In genomic region chr4:1043658-1044468, GRCh38 we compare ENCODE assay signal across 8 cellular contexts. TPM values are rescaled to one million over a fixed set of nuclear protein-coding genes. Genes with fewer than 3 reads are reported as not detected.
DNase-seq lines count a peak whose midpoint lies in the region; ATAC-seq, FAIRE-seq and TF ChIP-seq lines count a peak whose summit lies in the region.

No MANE protein-coding gene starts in this region.

- H3K27ac ChIP-seq in mesenchymal stem cell (ENCODE audit: low read length, poor library complexity, severe bottlenecking) (peak overlapping the region; percentile 99), stomach (peak overlapping the region in 4 of 5 donors; percentile 50 to 66 (median 60))

- peak overlapping the region; percentile 86 for H3K9ac ChIP-seq in mesenchymal stem cell (ENCODE audit: low read length)

- H3K14ac ChIP-seq in mesenchymal stem cell (ENCODE audit: low read length in 2 of 2): peak overlapping the region in 1 of 2 experiments; percentile 97

- H3K9me3 ChIP-seq in mesenchymal stem cell (ENCODE audit: control insufficient read depth, low read length) (no peaks in the 10 kb centered on the region), stomach (no peaks in the 10 kb centered on the region)

- ATAC-seq in GM18505 (IDR thresholded peaks at IDR 0.05; ENCODE audit: unreplicated experiment): no peak
- no peak for ATAC-seq in GM18870 (IDR thresholded peaks at IDR 0.05; ENCODE audit: unreplicated experiment)

- TF ChIP-seq EP300 in stomach (IDR thresholded peaks at IDR 0.05): no peak

- peak overlapping the region; percentile 100 for H4K8ac ChIP-seq in mesenchymal stem cell (ENCODE audit: low read length)

- no peak for FAIRE-seq in GM12892 (lab: Jason Lieb, UNC)

- no peak for TF ChIP-seq CTCF in stomach (IDR thresholded peaks at IDR 0.05)

- H3K36me3 ChIP-seq in mesenchymal stem cell (ENCODE audit: control insufficient read depth in 1 of 2, insufficient read depth in 2 of 2, low read depth in 1 of 2, low read length in 2 of 2) (peaks cover 0 to 3% of the 10 kb centered on the region in 2 experiments), stomach (no peaks in the 10 kb centered on the region)

- WGBS in mesenchymal stem cell: 15% methylated on average over 30 of the region's 35 CpGs
- WGBS in stomach, 5 donors: 29 to 37% (median 30%) methylated on average over 25 to 35 of the region's 35 CpGs

- H3K4me2 ChIP-seq in mesenchymal stem cell (ENCODE audit: low read length, poor library complexity, severe bottlenecking): peak overlapping the region; percentile 30

- H2AK5ac ChIP-seq in mesenchymal stem cell (ENCODE audit: low read length, severe bottlenecking): peak overlapping the region; percentile 99

- H3K79me1 ChIP-seq in mesenchymal stem cell (replicated peaks; ENCODE audit: low read length, poor library complexity, severe bottlenecking): no peaks in the 10 kb centered on the region

- H3K18ac ChIP-seq in mesenchymal stem cell (ENCODE audit: low read depth in 1 of 2, low read length in 2 of 2): peak overlapping the region; percentile 99

- peak overlapping the region; percentile 100 for H4K91ac ChIP-seq in mesenchymal stem cell (ENCODE audit: low read length)

- H3K4me1 ChIP-seq in mesenchymal stem cell (ENCODE audit: control insufficient read depth, insufficient read depth, low read depth, low read length): peaks cover 73% of the 10 kb centered on the region
- peaks cover 54 to 88% (median 77%) of the 10 kb centered on the region in 4 donors for H3K4me1 ChIP-seq in stomach

- H2BK120ac ChIP-seq in mesenchymal stem cell (ENCODE audit: low read depth, low read length): peak overlapping the region; percentile 99

- peak overlapping the region; percentile 99 for H2BK12ac ChIP-seq in mesenchymal stem cell (ENCODE audit: low read length in 2 of 2)

- no peaks in the 10 kb centered on the region for H3K27me3 ChIP-seq in mesenchymal stem cell (ENCODE audit: control insufficient read depth in 1 of 2, insufficient read depth in 1 of 2, low read length in 2 of 2)
- peaks cover 0 to 47% (median 23%) of the 10 kb centered on the region in 3 donors for H3K27me3 ChIP-seq in stomach

- no peak overlapping the region for H2AFZ ChIP-seq in mesenchymal stem cell (ENCODE audit: low read depth, low read length)

- H2BK5ac ChIP-seq in mesenchymal stem cell (ENCODE audit: low read depth, low read length, poor library complexity, severe bottlenecking): peak overlapping the region; percentile 100

- TF ChIP-seq POLR2A in GM12892 (IDR thresholded peaks at IDR 0.05; ENCODE audit: low read depth, low read length) (no peak), stomach (IDR thresholded peaks at IDR 0.05) (no peak), GM18505 (IDR thresholded peaks at IDR 0.05; ENCODE audit: borderline replicate concordance, extremely low read depth, insufficient read depth, insufficient read length) (no peak)

- intact Hi-C loops in stomach (cut with DNase I; ENCODE audit: low total_unique reads): no loop called here

- DNase-seq in GM12892 (ENCODE audit: insufficient read length) (peak; percentile 21), ecto neural progenitor cell (ENCODE audit: low spot score) (peak; percentile 72), mesenchymal stem cell (peak; percentile 99), stomach (peak; percentile 77), NCI-H187 (lab: John Stamatoyannopoulos, UW) (no peak)

- peak overlapping the region in 1 of 2 experiments; percentile 91 for H3K23ac ChIP-seq in mesenchymal stem cell (ENCODE audit: low read length in 2 of 2)

- peak overlapping the region; percentile 93 for H2BK15ac ChIP-seq in mesenchymal stem cell (ENCODE audit: low read depth, poor library complexity, severe bottlenecking)

- peak overlapping the region in 1 of 2 experiments; percentile 48 for H3K4me3 ChIP-seq in mesenchymal stem cell (ENCODE audit: insufficient read depth in 1 of 2, low read depth in 1 of 2, low read length in 2 of 2)
- H3K4me3 ChIP-seq in stomach: peak overlapping the region in 1 of 4 donors; percentile 16

- peak overlapping the region; percentile 88 to 97 for H3K4ac ChIP-seq in mesenchymal stem cell (ENCODE audit: low read depth in 1 of 2, low read length in 2 of 2)

TF ChIP-seq in PFSK-1, 5 proteins besides CTCF, POLR2A, EP300 and RAD21:
- TF ChIP-seq SIN3A (IDR thresholded peaks at IDR 0.05; ENCODE audit: borderline replicate concordance, insufficient read depth, low read length) (peak; percentile 94; the same call in 1 of the 2 replicates), POLR2AphosphoS5 (IDR thresholded peaks at IDR 0.05; ENCODE audit: low read depth, low read length) (peak; percentile 39), REST (IDR thresholded peaks at IDR 0.05; ENCODE audit: insufficient read depth in 1 of 2, low read depth in 2 of 2, low read length in 2 of 2) (no peak; a peak in 1 of 4 replicates)

RNA-seq across cellular contexts. Expression of gene FGFRL1, which starts 32.4 kb away (rescaled TPM):
- polyA plus RNA-seq in GM12892 (2012; ENCODE audit: missing spikeins): 0.89 TPM
- polyA plus RNA-seq in PFSK-1 (2012; ENCODE audit: insufficient read length, low read depth): 32.4 TPM
- polyA plus RNA-seq in mesenchymal stem cell (2013, experiment 1 of 2): 23.4 TPM
- polyA plus RNA-seq in mesenchymal stem cell (2013, experiment 2 of 2): 23.1 TPM
- 10 to 100 TPM in 3 of 5 donors, 1 to 10 TPM in 2; 3.5 to 42.7 (median 19.6) TPM for total RNA-seq in stomach
- 10 to 100 TPM in 1 of 3 donors, 1 to 10 TPM in 2; 5.8 to 10.3 (median 9.2) TPM for polyA plus RNA-seq in stomach

RNA-seq across cellular contexts. Expression of gene SLC26A1, which starts 50.7 kb away (rescaled TPM):
- polyA plus RNA-seq in GM12892 (2012; ENCODE audit: missing spikeins): 0.36 TPM
- polyA plus RNA-seq in PFSK-1 (2012; ENCODE audit: insufficient read length, low read depth): 3.4 TPM
- 0.15 TPM for polyA plus RNA-seq in mesenchymal stem cell (2013, experiment 1 of 2)
- 0.26 TPM for polyA plus RNA-seq in mesenchymal stem cell (2013, experiment 2 of 2)
- total RNA-seq in stomach: 1 to 10 TPM in 2 of 5 donors, under 1 TPM in 1, not detected in 2; 0.18 to 5.8 (median 3.5) TPM
- polyA plus RNA-seq in stomach: 1 to 10 TPM in 1 of 3 donors, under 1 TPM in 1, not detected in 1; 0.68 to 8.9 TPM

RNA-seq across cellular contexts. Expression of gene IDUA, which starts 57.0 kb away (rescaled TPM):
- polyA plus RNA-seq in GM12892 (2012; ENCODE audit: missing spikeins): 1.4 TPM
- polyA plus RNA-seq in PFSK-1 (2012; ENCODE audit: insufficient read length, low read depth): 17.5 TPM
- polyA plus RNA-seq in mesenchymal stem cell (2013, experiment 1 of 2): 14.5 TPM
- polyA plus RNA-seq in mesenchymal stem cell (2013, experiment 2 of 2): 13.8 TPM
- total RNA-seq in stomach: 100 to 1,000 TPM in 1 of 5 donors, 10 to 100 TPM in 3, 1 to 10 TPM in 1; 8.8 to 278 (median 92.4) TPM
- polyA plus RNA-seq in stomach: 10 to 100 TPM; 10.8 to 21.9 (median 15.4) TPM

Comparison
In these comparisons a context has a peak if more than half of its experiments do, and no peak if none do; other contexts are left out.
1. DNase-seq: peak in GM12892 (single experiment), ecto neural progenitor cell (single experiment), mesenchymal stem cell (single experiment) and stomach (single experiment); none in NCI-H187 (0 of 2).